9 cellular contexts compared by ENCODE assay signal in genomic region chr19:14003279-14004051, GRCh38. TPM values are rescaled to one million over a fixed set of nuclear protein-coding genes. Genes with fewer than 3 reads are reported as not detected.
DNase-seq lines count a peak whose midpoint lies in the region; ATAC-seq and TF ChIP-seq lines count a peak whose summit lies in the region.
"Had no signal": no experiment of that assay in that cellular context is flagged by ENCODE, and none has a peak within 500 bp of the region (broad histone marks: within the 10 kb centered on the region; RNA-seq: fewer than 3 reads in every experiment).

No MANE protein-coding gene starts in this region.

- ATAC-seq in heart right ventricle = no peak

- intact Hi-C loops in heart right ventricle (cut with DNase I) = loop anchor here in 3 of 10 donors (2.0 to 10.0 kb wide), 2 partner anchors 27 to 49 kb away; partner anchors contain the start of gene DCAF15 (in 2 of the 3)

- TF ChIP-seq CTCF in GM12875 (IDR thresholded peaks at IDR 0.05; ENCODE audit: borderline replicate concordance, insufficient read depth, low read depth, low read length) (no peak), heart right ventricle (IDR thresholded peaks at IDR 0.05) (no peak), smooth muscle cell (IDR thresholded peaks at IDR 0.05; ENCODE audit: borderline replicate concordance, insufficient read depth, poor library complexity, severe bottlenecking) (no peak)

- DNase-seq in activated CD4-positive, alpha-beta memory T cell treated with anti-CD3 and anti-CD28 coated beads, Interleukin-2, amount 10 ng/mL, durations not matched to agents 7 days and 5 days = peak; percentile 35
- DNase-seq in heart right ventricle (no peak), smooth muscle cell (lab: John Stamatoyannopoulos, UW; ENCODE audit: unreplicated experiment) (no peak), SKM-1 (lab: John Stamatoyannopoulos, UW; ENCODE audit: unreplicated experiment) (no peak), HK-2 (ENCODE audit: unreplicated experiment) (no peak), NCI-H2196 treated with DMSO at 0.1 percent for 48 hours (lab: John Stamatoyannopoulos, UW; ENCODE audit: unreplicated experiment) (no peak), T-helper 9 cell (no peak)

- peaks cover 9% of the 10 kb centered on the region for H3K9me3 Mint-ChIP-seq in activated CD4-positive, alpha-beta memory T cell treated with anti-CD3 and anti-CD28 coated beads, Interleukin-2, amount 10 ng/mL, durations not matched to agents 7 days and 5 days

- H3K27ac Mint-ChIP-seq in activated CD4-positive, alpha-beta memory T cell treated with anti-CD3 and anti-CD28 coated beads, Interleukin-2, amount 10 ng/mL, durations not matched to agents 7 days and 5 days = peak overlapping the region; percentile 98

- peaks cover 0 to 10% (median 7%) of the 10 kb centered on the region in 11 donors for H3K9me3 ChIP-seq in heart right ventricle
- no peaks in the 10 kb centered on the region for H3K9me3 ChIP-seq in smooth muscle cell (replicated peaks; ENCODE audit: low read depth)

- peak overlapping the region; percentile 3 for H3K4me3 ChIP-seq in GM12875 (ENCODE audit: low read depth, low read length)
- no peak overlapping the region for H3K4me3 ChIP-seq in heart right ventricle
- H3K4me3 ChIP-seq in smooth muscle cell = no peak overlapping the region

- no peak overlapping the region for H3K9ac ChIP-seq in smooth muscle cell (ENCODE audit: low read depth)

- H3K4me1 Mint-ChIP-seq in activated CD4-positive, alpha-beta memory T cell treated with anti-CD3 and anti-CD28 coated beads, Interleukin-2, amount 10 ng/mL, durations not matched to agents 7 days and 5 days = peaks cover 50% of the 10 kb centered on the region

- no peak overlapping the region for H2AFZ ChIP-seq in smooth muscle cell (ENCODE audit: low read depth)

- POLR2A ChIA-PET in activated CD4-positive, alpha-beta memory T cell treated with anti-CD3 and anti-CD28 coated beads, Interleukin-2, amount 10 ng/mL, durations not matched to agents 7 days and 5 days (lab: Charles Lee) = interaction anchor here (1.0 to 11.7 kb wide), 9 partner anchors 9 to 133 kb away, joined by 3 to 157 read pairs (median 4); partner anchors contain the start of genes ASF1B, DCAF15 and IL27RA

- H3K36me3 Mint-ChIP-seq in activated CD4-positive, alpha-beta memory T cell treated with anti-CD3 and anti-CD28 coated beads, Interleukin-2, amount 10 ng/mL, durations not matched to agents 7 days and 5 days (ENCODE audit: low read depth) = peaks cover 27% of the 10 kb centered on the region

- H3K4me1 ChIP-seq in heart right ventricle (peaks cover 11 to 51% (median 35%) of the 10 kb centered on the region in 9 donors), smooth muscle cell (ENCODE audit: low read depth) (peaks cover 3% of the 10 kb centered on the region)

- peak overlapping the region; percentile 18 to 100 (median 97) for H3K27ac ChIP-seq in heart right ventricle
- peak overlapping the region; percentile 52 for H3K27ac ChIP-seq in smooth muscle cell (ENCODE audit: low read depth)

- CTCF ChIA-PET in activated CD4-positive, alpha-beta memory T cell treated with anti-CD3 and anti-CD28 coated beads, Interleukin-2, amount 10 ng/mL, durations not matched to agents 7 days and 5 days (lab: Charles Lee) = interaction anchor here (0.6 to 2.0 kb wide), 5 partner anchors 16 to 133 kb away, joined by 3 to 7 read pairs (median 4); partner anchors contain the start of genes ASF1B and IL27RA

- H3F3A ChIP-seq in smooth muscle cell (ENCODE audit: low read depth) = peaks cover 21% of the 10 kb centered on the region

- H3K27me3 ChIP-seq in heart right ventricle (no peaks in the 10 kb centered on the region), smooth muscle cell (ENCODE audit: low read depth) (no peaks in the 10 kb centered on the region)

- H3K36me3 ChIP-seq in heart right ventricle (peaks cover 0 to 17% (median 0%) of the 10 kb centered on the region in 9 donors), smooth muscle cell (ENCODE audit: low read depth) (no peaks in the 10 kb centered on the region)

- 34% methylated on average over 10 of the region's 10 CpGs for WGBS in heart right ventricle, 2 donors
- 75% methylated on average over 10 of the region's 10 CpGs for WGBS in smooth muscle cell (ENCODE audit: low lambda C conversion rate)

- no peaks in the 10 kb centered on the region for H4K20me1 ChIP-seq in smooth muscle cell (ENCODE audit: low read depth)

- H3K27me3 Mint-ChIP-seq in activated CD4-positive, alpha-beta memory T cell treated with anti-CD3 and anti-CD28 coated beads, Interleukin-2, amount 10 ng/mL, durations not matched to agents 7 days and 5 days = no peaks in the 10 kb centered on the region

- H3K79me2 ChIP-seq in smooth muscle cell (ENCODE audit: low read depth) = peaks cover 39% of the 10 kb centered on the region

- no peak overlapping the region for H3K4me2 ChIP-seq in smooth muscle cell

- peak overlapping the region; percentile 61 for H3K4me3 Mint-ChIP-seq in activated CD4-positive, alpha-beta memory T cell treated with anti-CD3 and anti-CD28 coated beads, Interleukin-2, amount 10 ng/mL, durations not matched to agents 7 days and 5 days

RNA-seq across cellular contexts. Expression of gene RFX1, which starts 2.7 kb away (rescaled TPM):
- 10 to 100 TPM; 16.8 to 18.6 TPM for total RNA-seq in activated CD4-positive, alpha-beta memory T cell treated with anti-CD3 and anti-CD28 coated beads, Interleukin-2, amount 10 ng/mL, durations not matched to agents 7 days and 5 days
- total RNA-seq in heart right ventricle (10 to 100 TPM; 10.4 to 15.8 (median 12.0) TPM), smooth muscle cell (0.45 and 2.2 TPM in 2 replicates)
- polyA plus RNA-seq in heart right ventricle (1 to 10 TPM; 2.7 to 5.9 TPM), smooth muscle cell (2.2 and 2.8 TPM in 2 replicates)

RNA-seq across cellular contexts. Expression of gene RLN3, which starts 24.5 kb away (rescaled TPM):
- total RNA-seq in activated CD4-positive, alpha-beta memory T cell treated with anti-CD3 and anti-CD28 coated beads, Interleukin-2, amount 10 ng/mL, durations not matched to agents 7 days and 5 days = not detected
- total RNA-seq in heart right ventricle (not detected), smooth muscle cell (not detected in 2 replicates)
- polyA plus RNA-seq in heart right ventricle (not detected), smooth muscle cell (not detected in 2 replicates)
- total RNA-seq: kidney epithelial cell had no signal

RNA-seq across cellular contexts. Expression of gene IL27RA, which starts 28.1 kb away (rescaled TPM):
- 10 to 100 TPM; 55.5 to 58.1 TPM for total RNA-seq in activated CD4-positive, alpha-beta memory T cell treated with anti-CD3 and anti-CD28 coated beads, Interleukin-2, amount 10 ng/mL, durations not matched to agents 7 days and 5 days
- total RNA-seq in heart right ventricle (1 to 10 TPM; 2.4 to 7.6 (median 3.4) TPM), smooth muscle cell (1.4 and 3.1 TPM in 2 replicates)
- polyA plus RNA-seq in heart right ventricle (1 to 10 TPM; 4.6 to 5.9 TPM), smooth muscle cell (3.8 and 7.1 TPM in 2 replicates)

RNA-seq across cellular contexts. Expression of gene DCAF15, which starts 51.2 kb away (rescaled TPM):
- 10 to 100 TPM; 76.2 to 78.4 TPM for total RNA-seq in activated CD4-positive, alpha-beta memory T cell treated with anti-CD3 and anti-CD28 coated beads, Interleukin-2, amount 10 ng/mL, durations not matched to agents 7 days and 5 days
- total RNA-seq in heart right ventricle (10 to 100 TPM; 15.5 to 21.2 (median 17.8) TPM), smooth muscle cell (12.4 and 15.9 TPM in 2 replicates)
- polyA plus RNA-seq in heart right ventricle (10 to 100 TPM; 26.8 to 50.0 TPM), smooth muscle cell (27.0 and 30.9 TPM in 2 replicates)

RNA-seq across cellular contexts. Expression of gene PALM3, which starts 58.4 kb away (rescaled TPM):
- total RNA-seq in activated CD4-positive, alpha-beta memory T cell treated with anti-CD3 and anti-CD28 coated beads, Interleukin-2, amount 10 ng/mL, durations not matched to agents 7 days and 5 days = not detected
- total RNA-seq in heart right ventricle = under 1 TPM in 5 of 10 donors, not detected in 5; 0.14 to 0.94 (median 0.38) TPM
- under 1 TPM in 1 of 2 donors, not detected in 1; 0.14 TPM for polyA plus RNA-seq in heart right ventricle
- 1.6 TPM in 1 of 2 replicates, not detected in the other for total RNA-seq in smooth muscle cell
- 0.55 and 1.4 TPM in 2 replicates for polyA plus RNA-seq in smooth muscle cell
- total RNA-seq: kidney epithelial cell had no signal

Comparison
In these comparisons a context has a peak if more than half of its experiments do, and no peak if none do; other contexts are left out.
1. RNA of gene IL27RA, which starts 28.1 kb away (total RNA-seq): 55.5 to 58.1 TPM in activated CD4-positive, alpha-beta memory T cell treated with anti-CD3 and anti-CD28 coated beads, Interleukin-2, amount 10 ng/mL, durations not matched to agents 7 days and 5 days; 2.4 to 7.6 TPM in heart right ventricle and 1.4 to 3.1 TPM in smooth muscle cell; every median in the first group is over 4 times any median in the second.